8 cellular contexts compared by ENCODE assay signal in genomic region chr15:78004919-78005634, GRCh38.
A peak's percentile ranks its signal among the peaks of the same experiment; 100 is the strongest.
DNase-seq lines count a peak whose midpoint lies in the region; ATAC-seq, FAIRE-seq and TF ChIP-seq lines count a peak whose summit lies in the region.

No MANE protein-coding gene starts in this region.

- RAD21 ChIA-PET in GM12878 (lab: Charles Lee; ENCODE audit: unreplicated experiment) = interaction anchor here (0.6 to 2.0 kb wide), 17 partner anchors 11 to 235 kb away, joined by 3 to 22 read pairs (median 5); no protein-coding TSS in a partner anchor

- FAIRE-seq in GM12878 (lab: Jason Lieb, UNC) (no peak), small intestine (lab: Jason Lieb, UNC) (no peak)

- H3K4me3 ChIP-seq in GM12878 (no peak overlapping the region), testis (no peak overlapping the region), small intestine (ENCODE audit: low read depth in 1 of 2, low read length in 2 of 2) (no peak overlapping the region)

- H3K36me3 ChIP-seq in GM12878 (ENCODE audit: control insufficient read depth in 2 of 2, insufficient read depth in 2 of 2, low read length in 1 of 2) (peaks cover 19 to 32% of the 10 kb centered on the region in 2 experiments; a peak in 3 of 4 replicates), testis (ENCODE audit: low read depth, missing control alignments) (no peaks in the 10 kb centered on the region), small intestine (ENCODE audit: control insufficient read depth in 2 of 2, insufficient read depth in 2 of 2, low read length in 2 of 2) (peaks cover 16 to 20% of the 10 kb centered on the region in 2 donors)

- no peak for TF ChIP-seq RAD21 in GM12878 (IDR thresholded peaks at IDR 0.05; ENCODE audit: insufficient read depth, low read depth, low read length)

- SMC1A ChIA-PET in GM12878 (lab: Charles Lee; ENCODE audit: uncharacterized antibody, unreplicated experiment) = interaction anchor here (0.8 to 3.7 kb wide), 18 partner anchors 11 to 668 kb away, joined by 3 to 28 read pairs (median 4); no protein-coding TSS in a partner anchor

- 88% methylated on average over 10 of the region's 10 CpGs for WGBS in GM12878 (ENCODE audit: insufficient coverage, insufficient replicate concordance, low lambda C conversion rate, missing lambda C conversion rate)
- WGBS in testis, 2 donors = 45 to 51% methylated on average over 9 to 10 of the region's 10 CpGs
- whole genome bisulfite sequencing in small intestine, 3 donors = 53 to 62% (median 56%) methylated on average over 10 of the region's 10 CpGs

- H3K4me2 ChIP-seq in GM12878 (ENCODE audit: control insufficient read depth, insufficient read depth) = peak overlapping the region; percentile 13; the same call in 1 of the 2 replicates

- no peak for TF ChIP-seq CTCF in GM12878 (IDR thresholded peaks at IDR 0.05 in 2 of 3, conservative IDR thresholded peaks at IDR 0.05 in 1 of 3; ENCODE audit: control insufficient read depth in 2 of 3, extremely low read depth in 1 of 3, insufficient read depth in 1 of 3, low read depth in 3 of 3, low read length in 3 of 3)
- no peak for TF ChIP-seq CTCF in testis (IDR thresholded peaks at IDR 0.05)
- TF ChIP-seq CTCF in progenitor cell of endocrine pancreas (IDR thresholded peaks at IDR 0.05; ENCODE audit: unreplicated experiment) = no peak

- H3K4me1 ChIP-seq in GM12878 (ENCODE audit: control insufficient read depth, insufficient read depth, low read length) (peaks cover 17% of the 10 kb centered on the region), testis (peaks cover 25% of the 10 kb centered on the region), small intestine (ENCODE audit: control insufficient read depth in 2 of 2, insufficient read depth in 1 of 2, low read depth in 1 of 2, low read length in 1 of 2) (peaks cover 0 to 2% of the 10 kb centered on the region in 2 donors)

- no peaks in the 10 kb centered on the region for H3K27me3 Mint-ChIP-seq in stimulated activated naive CD8-positive, alpha-beta T cell treated with anti-CD3 and anti-CD28 coated beads, Interleukin-15, Interleukin-2, amounts not matched to agents 100 ng/mL and 50 ng/mL, for 24 hours
- no peaks in the 10 kb centered on the region for H3K27me3 Mint-ChIP-seq in progenitor cell of endocrine pancreas

- H3K79me2 ChIP-seq in GM12878 (ENCODE audit: control insufficient read depth, insufficient read depth, low read length) = no peaks in the 10 kb centered on the region; the same call in 1 of the 2 replicates

- H3K4me1 Mint-ChIP-seq in stimulated activated naive CD8-positive, alpha-beta T cell treated with anti-CD3 and anti-CD28 coated beads, Interleukin-15, Interleukin-2, amounts not matched to agents 100 ng/mL and 50 ng/mL, for 24 hours (ENCODE audit: low read depth) = peaks cover 5% of the 10 kb centered on the region
- peaks cover 3% of the 10 kb centered on the region for H3K4me1 Mint-ChIP-seq in progenitor cell of endocrine pancreas (ENCODE audit: low read depth)

- H3K4me3 Mint-ChIP-seq in stimulated activated naive CD8-positive, alpha-beta T cell treated with anti-CD3 and anti-CD28 coated beads, Interleukin-15, Interleukin-2, amounts not matched to agents 100 ng/mL and 50 ng/mL, for 24 hours = no peak overlapping the region
- H3K4me3 Mint-ChIP-seq in progenitor cell of endocrine pancreas (ENCODE audit: low read depth) = no peak overlapping the region

- intact Hi-C loops in GM12878 (cut with micrococcal nuclease; ENCODE audit: unreplicated experiment) = loop anchor here (5.0 kb wide), 2 partner anchors 38 to 62 kb away; no protein-coding TSS in a partner anchor
- intact Hi-C loops in testis (cut with DNase I; ENCODE audit: low total_unique reads) = loop anchor here (10.0 kb wide), 1 partner anchor 60 kb away; no protein-coding TSS in a partner anchor

- in situ Hi-C loops in GM12878 (cut with MboI) = no loop called here

- H3K27me3 ChIP-seq in GM12878 (replicated peaks in 1 of 2; ENCODE audit: control insufficient read depth in 2 of 2, insufficient read depth in 2 of 2, low read length in 1 of 2) (no peaks in the 10 kb centered on the region), testis (no peaks in the 10 kb centered on the region), small intestine (ENCODE audit: control insufficient read depth in 2 of 2, insufficient read depth in 2 of 2, low read length in 2 of 2) (no peaks in the 10 kb centered on the region)

- no peak for TF ChIP-seq POLR2A in GM12878 (IDR thresholded peaks at IDR 0.05; ENCODE audit: low read depth, low read length)
- TF ChIP-seq POLR2A in testis (IDR thresholded peaks at IDR 0.05) = no peak

- BruUV-seq in GM12878 (replicated peaks; lab: Mats Ljungman, UMichigan) = no TSS peak

- peaks cover 59% of the 10 kb centered on the region for H3K36me3 Mint-ChIP-seq in stimulated activated naive CD8-positive, alpha-beta T cell treated with anti-CD3 and anti-CD28 coated beads, Interleukin-15, Interleukin-2, amounts not matched to agents 100 ng/mL and 50 ng/mL, for 24 hours (ENCODE audit: low read depth)
- peaks cover 8% of the 10 kb centered on the region for H3K36me3 Mint-ChIP-seq in progenitor cell of endocrine pancreas (ENCODE audit: insufficient read depth)

- no peaks in the 10 kb centered on the region for H3K9me3 Mint-ChIP-seq in stimulated activated naive CD8-positive, alpha-beta T cell treated with anti-CD3 and anti-CD28 coated beads, Interleukin-15, Interleukin-2, amounts not matched to agents 100 ng/mL and 50 ng/mL, for 24 hours
- H3K9me3 Mint-ChIP-seq in progenitor cell of endocrine pancreas (ENCODE audit: low read depth) = no peaks in the 10 kb centered on the region

- ATAC-seq in stimulated activated naive CD8-positive, alpha-beta T cell treated with anti-CD3 and anti-CD28 coated beads, Interleukin-15, Interleukin-2, amounts not matched to agents 100 U/mL and 50 U/mL, for 24 hours = no peak
- ATAC-seq in GM12878 (no peak; the same call in 2 of the 3 replicates), HG02763 (IDR thresholded peaks at IDR 0.05; ENCODE audit: unreplicated experiment) (no peak)

- no peak for DNase-seq in stimulated activated naive CD8-positive, alpha-beta T cell treated with anti-CD3 and anti-CD28 coated beads, Interleukin-15, Interleukin-2, amounts not matched to agents 100 U/mL and 50 U/mL, for 24 hours
- no peak for DNase-seq in GM12878 (ENCODE audit: low read depth, low spot score)
- DNase-seq in kidney glomerular epithelial cell (lab: John Stamatoyannopoulos, UW) = peak; percentile 43
- peak; percentile 86 for DNase-seq in testis
- DNase-seq in progenitor cell of endocrine pancreas (ENCODE audit: low spot score, unreplicated experiment) = no peak
- no peak for DNase-seq in small intestine

- H3K27ac ChIP-seq in GM12878 (ENCODE audit: control insufficient read depth, insufficient read depth) = peak overlapping the region; percentile 80
- no peak overlapping the region for H3K27ac ChIP-seq in testis
- peak overlapping the region in 1 of 2 donors; percentile 18 for H3K27ac ChIP-seq in small intestine (ENCODE audit: low read depth in 1 of 2, low read length in 1 of 2)

- H2AFZ ChIP-seq in GM12878 (ENCODE audit: control insufficient read depth, low read depth, low read length) = no peak overlapping the region

- TF ChIP-seq EP300 in GM12878 (IDR thresholded peaks at IDR 0.05; ENCODE audit: borderline replicate concordance in 1 of 2, control insufficient read depth in 1 of 2, low read depth in 2 of 2, low read length in 2 of 2) = no peak

- POLR2A ChIA-PET in GM12878 (lab: Charles Lee) = interaction anchor here (0.6 to 1.4 kb wide), 7 partner anchors 12 to 65 kb away, joined by 3 to 4 read pairs (median 3); no protein-coding TSS in a partner anchor

- CTCF ChIA-PET in GM12878 (lab: Yijun Ruan, JAX) = interaction anchor here (0.6 to 9.4 kb wide), 16 partner anchors 9 to 107 kb away, joined by 3 to 60 read pairs (median 4); no protein-coding TSS in a partner anchor

- H3K9me3 ChIP-seq in GM12878 (replicated peaks; ENCODE audit: control insufficient read depth, insufficient read depth, low read length) (no peaks in the 10 kb centered on the region), testis (no peaks in the 10 kb centered on the region), small intestine (ENCODE audit: control insufficient read depth, low read depth) (no peaks in the 10 kb centered on the region)

- H4K20me1 ChIP-seq in GM12878 (ENCODE audit: control insufficient read depth, insufficient read depth) = no peaks in the 10 kb centered on the region

- peak overlapping the region; percentile 37 for H3K27ac Mint-ChIP-seq in stimulated activated naive CD8-positive, alpha-beta T cell treated with anti-CD3 and anti-CD28 coated beads, Interleukin-15, Interleukin-2, amounts not matched to agents 100 ng/mL and 50 ng/mL, for 24 hours
- no peak overlapping the region for H3K27ac Mint-ChIP-seq in progenitor cell of endocrine pancreas

- peak overlapping the region; percentile 40; the same call in 1 of the 2 replicates for H3K9ac ChIP-seq in GM12878 (ENCODE audit: control insufficient read depth, insufficient read depth, low read length)

TF ChIP-seq in GM12878, 131 proteins besides CTCF, POLR2A, EP300 and RAD21:
- TF ChIP-seq HDGF (IDR thresholded peaks at IDR 0.05) (0 out of 2 replicates have a peak, but pooled peaks have one; percentile 13), TARDBP (IDR thresholded peaks at IDR 0.05; ENCODE audit: borderline replicate concordance) (no peak), RAD51 (IDR thresholded peaks at IDR 0.05) (no peak), HCFC1 (IDR thresholded peaks at IDR 0.05; ENCODE audit: low read length) (no peak), ATF7 (IDR thresholded peaks at IDR 0.05; ENCODE audit: low read depth) (peak; percentile 8; the same call in 1 of the 2 replicates), POLR2AphosphoS5 (IDR thresholded peaks at IDR 0.05; ENCODE audit: low read length) (no peak), CREM (IDR thresholded peaks at IDR 0.05; ENCODE audit: low read depth) (no peak), HSF1 (IDR thresholded peaks at IDR 0.05; ENCODE audit: low read depth, low read length) (no peak), CHD2 (IDR thresholded peaks at IDR 0.05; ENCODE audit: borderline replicate concordance, low read depth, low read length) (no peak)

Comparison
In these comparisons a context has a peak if more than half of its experiments do, and no peak if none do; other contexts are left out.
1. DNase-seq: peak in kidney glomerular epithelial cell (single experiment) and testis (single experiment); none in stimulated activated naive CD8-positive, alpha-beta T cell treated with anti-CD3 and anti-CD28 coated beads, Interleukin-15, Interleukin-2, amounts not matched to agents 100 U/mL and 50 U/mL, for 24 hours (single experiment), GM12878 (single experiment), progenitor cell of endocrine pancreas (single experiment) and small intestine (single experiment).